Comparison of ENCODE assay signal across 8 cellular contexts in the genomic region with DNA sequence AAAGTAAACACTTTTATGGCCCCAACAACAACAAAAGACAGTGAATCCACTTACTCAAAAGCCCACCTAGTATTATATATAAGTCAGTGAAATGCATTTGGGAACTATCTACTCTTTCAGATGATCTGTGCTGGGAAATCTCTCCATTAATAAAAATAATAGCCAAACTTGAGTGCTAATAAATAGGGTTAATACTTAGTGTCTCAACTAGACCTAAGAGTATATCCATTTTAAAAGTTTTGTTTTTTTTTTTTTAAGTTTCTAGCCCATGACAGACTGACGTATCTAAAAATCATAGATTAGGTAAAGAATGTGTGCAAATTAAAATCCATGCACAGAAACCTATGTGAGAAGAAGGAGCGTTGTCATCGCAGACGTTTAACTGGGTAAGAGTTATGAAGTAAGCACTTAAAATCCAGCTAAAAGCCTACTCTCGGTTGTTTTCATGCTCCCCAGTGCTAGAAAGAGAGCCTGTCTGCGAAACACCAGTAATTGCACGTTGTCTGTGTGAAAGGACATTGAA.
DNase-seq lines count a peak whose midpoint lies in the region; ATAC-seq, FAIRE-seq and TF ChIP-seq lines count a peak whose summit lies in the region.

No MANE protein-coding gene starts in this region.

- TF ChIP-seq CTCF in AG09309 (IDR thresholded peaks at IDR 0.05; ENCODE audit: control insufficient read depth, insufficient read depth, low read depth, low read length, missing control alignments) = no peak
- TF ChIP-seq CTCF in choroid plexus epithelial cell (conservative IDR thresholded peaks at IDR 0.05; ENCODE audit: low read depth, low read length) = no peak
- no peak for TF ChIP-seq CTCF in GM13977 (IDR thresholded peaks at IDR 0.05; ENCODE audit: extremely low read depth, insufficient read depth, missing control alignments)

- H3K9me3 Mint-ChIP-seq in naive thymus-derived CD8-positive, alpha-beta T cell = no peaks in the 10 kb centered on the region

- peak overlapping the region in 5 of 10 donors; percentile 83 to 94 (median 91) for H3K27ac Mint-ChIP-seq in naive thymus-derived CD8-positive, alpha-beta T cell

- in situ Hi-C loops in GM13977 (cut with MboI; ENCODE audit: low pct_unique_long_range_greater_than_20kb, low sequenced_read_pairs, unreplicated experiment) = no loop called here

- H3K4me3 ChIP-seq in AG09309 (ENCODE audit: control insufficient read depth, low read depth, low read length) (peak overlapping the region; percentile 32; the same call in 1 of the 2 replicates), HUES64 (ENCODE audit: low read length) (peak overlapping the region; percentile 49), choroid plexus epithelial cell (ENCODE audit: low read depth, low read length) (peak overlapping the region; percentile 56)

- H3K4me3 Mint-ChIP-seq in naive thymus-derived CD8-positive, alpha-beta T cell = peak overlapping the region; percentile 82 to 95 (median 92)

- FAIRE-seq in GM19239 (lab: Jason Lieb, UNC) = no peak

- peak overlapping the region; percentile 45 for H3K9ac ChIP-seq in HUES64 (ENCODE audit: low read depth, low read length)

- peak overlapping the region; percentile 48; the same call in 1 of the 2 replicates for H3K27ac ChIP-seq in HUES64 (ENCODE audit: low read depth, low read length)

- no peaks in the 10 kb centered on the region for H3K9me3 ChIP-seq in HUES64 (ENCODE audit: insufficient read depth, low read depth, low read length)

- no peaks in the 10 kb centered on the region for H3K36me3 Mint-ChIP-seq in naive thymus-derived CD8-positive, alpha-beta T cell

- ATAC-seq in naive thymus-derived CD8-positive, alpha-beta T cell = no peak

- H3K27me3 Mint-ChIP-seq in naive thymus-derived CD8-positive, alpha-beta T cell = peaks cover 0 to 14% (median 3%) of the 10 kb centered on the region in 5 donors

- no peak for DNase-seq in AG09309 (ENCODE audit: low read depth)
- DNase-seq in choroid plexus epithelial cell (ENCODE audit: low read depth) = peak; percentile 32
- no peak for DNase-seq in naive thymus-derived CD8-positive, alpha-beta T cell
- DNase-seq in stimulated activated naive CD4-positive, alpha-beta T cell treated with Interleukin-2 at 50 U/mL for 16 hours (lab: John Stamatoyannopoulos, UW) = no peak
- DNase-seq in GM19239 (ENCODE audit: insufficient read length, low spot score) = no peak
- no peak for DNase-seq in GM13977 (ENCODE audit: low spot score)
- no peak for DNase-seq in foreskin melanocyte

- POLR2A ChIA-PET in naive thymus-derived CD8-positive, alpha-beta T cell (lab: Charles Lee) = interaction anchor here (1.4 kb wide), 2 partner anchors 10 to 99 kb away, joined by 3 to 4 read pairs; no protein-coding TSS in a partner anchor

- peaks cover 4 to 34% (median 23%) of the 10 kb centered on the region in 4 donors for H3K4me1 Mint-ChIP-seq in naive thymus-derived CD8-positive, alpha-beta T cell

- H3K36me3 ChIP-seq in HUES64 (ENCODE audit: insufficient read depth, low read length) = no peaks in the 10 kb centered on the region

- peaks cover 29% of the 10 kb centered on the region for H3K4me1 ChIP-seq in HUES64 (ENCODE audit: insufficient read depth, low read length)

- H3K27me3 ChIP-seq in HUES64 (ENCODE audit: insufficient read depth, low read length) = peaks cover 8% of the 10 kb centered on the region; the same call in 1 of the 2 replicates

- 32% methylated on average over 7 of the region's 7 CpGs for WGBS in HUES64
